ENCODE assay signal across 8 cellular contexts in the genomic region with DNA sequence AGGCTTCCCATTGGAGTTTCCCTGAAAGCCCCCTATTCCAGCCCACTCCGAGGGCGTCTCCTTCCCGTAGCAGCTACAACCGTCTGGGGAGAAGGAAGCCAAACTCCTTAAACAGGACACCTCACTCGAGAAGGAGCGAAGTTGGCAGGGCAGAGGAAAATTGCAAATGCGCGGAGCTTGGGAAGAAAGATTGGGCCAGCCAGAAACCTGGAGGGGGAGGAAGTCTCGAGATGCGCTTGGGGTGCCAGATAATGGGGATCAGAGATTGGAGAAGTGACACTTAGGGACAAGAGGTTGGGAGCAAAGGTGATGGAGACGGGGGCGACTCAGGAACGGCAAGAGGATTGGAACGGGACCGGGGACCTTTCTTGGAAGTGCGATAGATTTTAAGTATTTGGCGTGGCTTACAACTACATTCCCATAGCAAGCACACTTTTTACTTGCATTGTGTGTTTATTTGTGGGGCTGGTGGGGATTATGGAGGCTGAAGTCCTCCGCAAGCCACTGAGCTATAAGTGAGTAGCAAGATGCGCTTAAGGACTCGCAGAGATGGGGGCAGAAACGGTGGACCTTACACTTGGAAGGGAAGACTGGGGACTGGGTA. TPM values are rescaled to one million over a fixed set of nuclear protein-coding genes. Genes with fewer than 3 reads are reported as not detected.
A peak's percentile ranks its signal among the peaks of the same experiment; 100 is the strongest.
DNase-seq lines count a peak whose midpoint lies in the region; ATAC-seq, FAIRE-seq and TF ChIP-seq lines count a peak whose summit lies in the region.

No MANE protein-coding gene starts in this region.

- peak overlapping the region; percentile 84 for H3K4me2 ChIP-seq in HepG2 (ENCODE audit: low read depth, low read length)

- H2AFZ ChIP-seq in HepG2 (ENCODE audit: low read length), result no peak overlapping the region

- POLR2A ChIA-PET in HepG2 (lab: Yijun Ruan, JAX), result no interaction called here

- H4K20me1 ChIP-seq in HepG2 (ENCODE audit: insufficient read depth, low read length), result no peaks in the 10 kb centered on the region

- no peak for FAIRE-seq in HepG2 (lab: Jason Lieb, UNC)

- H3K4me1 ChIP-seq in HepG2 (ENCODE audit: insufficient read depth, low read length) (peaks cover 30% of the 10 kb centered on the region), right lobe of liver (peaks cover 0 to 8% (median 0%) of the 10 kb centered on the region in 4 donors), iPS-20b (ENCODE audit: insufficient read depth, low read length) (peaks cover 13% of the 10 kb centered on the region), aorta (ENCODE audit: control insufficient read depth in 1 of 2, insufficient read depth in 2 of 2, low read length in 2 of 2) (peaks cover 0 to 2% of the 10 kb centered on the region in 2 donors), Peyer's patch (peaks cover 2 to 42% (median 17%) of the 10 kb centered on the region in 4 donors)

- TF ChIP-seq CTCF in HepG2 (CRISPR knock-in tag; IDR thresholded peaks at IDR 0.05), result no peak
- TF ChIP-seq CTCF in right lobe of liver (IDR thresholded peaks at IDR 0.05), result no peak
- TF ChIP-seq CTCF in Peyer's patch (IDR thresholded peaks at IDR 0.05), result no peak

- peaks cover 19 to 82% of the 10 kb centered on the region in 2 experiments for H3K27me3 ChIP-seq in HepG2 (ENCODE audit: control insufficient read depth in 1 of 2, insufficient read depth in 2 of 2, low read length in 2 of 2)
- peaks cover 0 to 31% of the 10 kb centered on the region in 2 donors for H3K27me3 ChIP-seq in right lobe of liver
- peaks cover 96% of the 10 kb centered on the region for H3K27me3 ChIP-seq in iPS-20b (ENCODE audit: insufficient read depth, low read length)
- no peaks in the 10 kb centered on the region for H3K27me3 ChIP-seq in aorta (ENCODE audit: control insufficient read depth in 1 of 2, insufficient read depth in 2 of 2, low read length in 1 of 2)
- H3K27me3 ChIP-seq in Peyer's patch, result peaks cover 0 to 41% of the 10 kb centered on the region in 2 donors

- BruUV-seq in HepG2 (replicated peaks; lab: Mats Ljungman, UMichigan), result no TSS peak

- no peak overlapping the region for H3K9ac ChIP-seq in HepG2 (ENCODE audit: insufficient read depth, low read depth, low read length)
- peak overlapping the region; percentile 57; the same call in 1 of the 2 replicates for H3K9ac ChIP-seq in iPS-20b (ENCODE audit: low read depth, low read length)

- H3K27ac ChIP-seq in HepG2 (ENCODE audit: extremely low read length, insufficient read depth, low read length) (no peak overlapping the region), right lobe of liver (no peak overlapping the region), iPS-20b (ENCODE audit: low read length) (no peak overlapping the region), aorta (ENCODE audit: low read depth in 1 of 2, low read length in 2 of 2) (no peak overlapping the region), Peyer's patch (no peak overlapping the region)

- in situ Hi-C loops in HepG2 (cut with HindIII; ENCODE audit: extremely low pct_ligation_motif_present, low pct_unique_long_range_greater_than_20kb), result loop anchor here (5.0 kb wide), 1 partner anchor 178 kb away; no protein-coding TSS in a partner anchor

- CTCF ChIA-PET in HepG2 (lab: Yijun Ruan, JAX; ENCODE audit: low intra/inter-chr PET ratio, low total read pairs), result interaction anchor here (1.1 kb wide), 1 partner anchor 177 kb away, joined by 5 read pairs; no protein-coding TSS in a partner anchor

- no peak for TF ChIP-seq EP300 in HepG2 (IDR thresholded peaks at IDR 0.05; ENCODE audit: low read depth in 2 of 2, low read length in 2 of 2)
- TF ChIP-seq EP300 in HepG2 (CRISPR knock-in tag; IDR thresholded peaks at IDR 0.05; ENCODE audit: borderline replicate concordance), result no peak

- H3K79me2 ChIP-seq in HepG2 (ENCODE audit: insufficient read depth, low read length), result no peaks in the 10 kb centered on the region

- intact Hi-C loops in HepG2 (cut with micrococcal nuclease; ENCODE audit: unreplicated experiment) (no loop called here), right lobe of liver (cut with DNase I) (no loop called here), aorta (cut with DNase I) (loop anchor here in 1 of 2 donors (5.0 to 10.0 kb wide), 2 partner anchors 106 to 173 kb away; no protein-coding TSS in a partner anchor)

- ATAC-seq in HepG2 (no peak), right lobe of liver (no peak), aorta (ENCODE audit: low FRiP score) (no peak), HG02970 (IDR thresholded peaks at IDR 0.05; ENCODE audit: low FRiP score, unreplicated experiment) (no peak)

- TF ChIP-seq POLR2A in HepG2 (IDR thresholded peaks at IDR 0.05; ENCODE audit: insufficient read depth in 1 of 2, low read depth in 2 of 2, low read length in 2 of 2) (no peak), right lobe of liver (IDR thresholded peaks at IDR 0.05) (no peak), Peyer's patch (IDR thresholded peaks at IDR 0.05) (no peak)

- no peaks in the 10 kb centered on the region for H3K36me3 ChIP-seq in HepG2 (replicated peaks in 1 of 2; ENCODE audit: control insufficient read depth in 1 of 2, insufficient read depth in 2 of 2, low read length in 2 of 2)
- H3K36me3 ChIP-seq in right lobe of liver, result no peaks in the 10 kb centered on the region
- no peaks in the 10 kb centered on the region for H3K36me3 ChIP-seq in iPS-20b (ENCODE audit: insufficient read depth, low read depth, low read length)
- no peaks in the 10 kb centered on the region for H3K36me3 ChIP-seq in aorta (ENCODE audit: control insufficient read depth in 1 of 2, insufficient read depth in 2 of 2, low read length in 1 of 2)
- H3K36me3 ChIP-seq in Peyer's patch, result no peaks in the 10 kb centered on the region

- no peaks in the 10 kb centered on the region for H3K9me3 ChIP-seq in HepG2 (ENCODE audit: low read length)
- no peaks in the 10 kb centered on the region for H3K9me3 ChIP-seq in right lobe of liver
- H3K9me3 ChIP-seq in iPS-20b (ENCODE audit: insufficient read depth, low read depth, low read length), result no peaks in the 10 kb centered on the region; the same call in 1 of the 2 replicates
- H3K9me3 ChIP-seq in aorta (ENCODE audit: control insufficient read depth, low read length), result no peaks in the 10 kb centered on the region
- H3K9me3 ChIP-seq in Peyer's patch, result no peaks in the 10 kb centered on the region

- no peak for TF ChIP-seq RAD21 in HepG2 (CRISPR knock-in tag; IDR thresholded peaks at IDR 0.05)

- H3K4me3 ChIP-seq in HepG2 (replicated peaks in 1 of 3; ENCODE audit: insufficient read depth in 1 of 3, low read depth in 2 of 3, low read length in 3 of 3), result peak overlapping the region; percentile 21 to 64 (median 36); a peak in 5 of 6 replicates
- H3K4me3 ChIP-seq in right lobe of liver, result no peak overlapping the region
- H3K4me3 ChIP-seq in iPS-20b (ENCODE audit: low read length), result peak overlapping the region; percentile 84
- H3K4me3 ChIP-seq in aorta (ENCODE audit: low read length in 2 of 2), result peak overlapping the region; percentile 32 to 58
- H3K4me3 ChIP-seq in Peyer's patch, result peak overlapping the region in 2 of 4 donors; percentile 36 to 45

- DNase-seq in HepG2 (ENCODE audit: low spot score), result no peak
- DNase-seq in right lobe of liver, result no peak
- peak; percentile 22 to 26 for DNase-seq in activated T-cell treated with anti-CD3 and anti-CD28 coated beads, Interleukin-2, amount 50 U/mL, for 48 hours
- no peak for DNase-seq in aorta
- DNase-seq in stimulated activated CD8-positive, alpha-beta memory T cell treated with anti-CD3 and anti-CD28 coated beads, Interleukin-4, amount 100 ng/mL, for 48 hours, result no peak
- DNase-seq in Peyer's patch, result no peak

- 47% methylated on average over 20 of the region's 21 CpGs for WGBS in HepG2 (ENCODE audit: low lambda C conversion rate)
- WGBS in right lobe of liver (ENCODE audit: insufficient coverage, low coverage, low lambda C conversion rate, missing lambda C conversion rate), result 4% methylated on average over 20 of the region's 21 CpGs
- WGBS in aorta, 2 donors, result 1 to 2% methylated on average over 20 to 21 of the region's 21 CpGs

RNA-seq across cellular contexts. Expression of gene HRK, which starts 0.9 kb away (rescaled TPM):
- total RNA-seq in HepG2 (2016; rRNA removed; fragmentation: Illumina TruSeq; extraction: Trizol), result 0.02 TPM in 1 of 2 replicates, not detected in the other
- total RNA-seq in HepG2 (2016; cell fraction: cytosol; rRNA removed; fragmentation: Illumina TruSeq; extraction: Trizol; ENCODE audit: low read depth), result not detected in 2 replicates
- total RNA-seq in HepG2 (2016; cell fraction: insoluble cytoplasmic fraction; rRNA removed; fragmentation: Illumina TruSeq; extraction: Trizol), result 0.02 TPM in 1 of 2 replicates, not detected in the other
- not detected in 2 replicates for total RNA-seq in HepG2 (2016; cell fraction: membrane; rRNA removed; fragmentation: Illumina TruSeq; extraction: Trizol)
- not detected in 2 replicates for total RNA-seq in HepG2 (2016; cell fraction: nucleus; rRNA removed; fragmentation: Illumina TruSeq; extraction: Trizol)
- 0.03 TPM in 1 of 2 replicates, not detected in the other for polyA plus RNA-seq in HepG2 (2011; rRNA removed)
- 0.01 TPM in 1 of 2 replicates, not detected in the other for polyA plus RNA-seq in HepG2 (2011; cell fraction: cytosol; rRNA removed)
- 0.02 TPM in 1 of 2 replicates, not detected in the other for polyA plus RNA-seq in HepG2 (2011; cell fraction: nucleus; rRNA removed)
- not detected in 2 replicates for polyA plus RNA-seq in HepG2 (2012)
- polyA plus RNA-seq in HepG2 (2016; cell fraction: cytosol; fragmentation: Illumina TruSeq; extraction: Trizol; ENCODE audit: low read depth), result not detected in 2 replicates
- not detected in 2 replicates for polyA plus RNA-seq in HepG2 (2016; cell fraction: insoluble cytoplasmic fraction; fragmentation: Illumina TruSeq; extraction: Trizol; ENCODE audit: low read depth)
- 0.07 TPM in 1 of 2 replicates, not detected in the other for polyA plus RNA-seq in HepG2 (2016; cell fraction: membrane; fragmentation: Illumina TruSeq; extraction: Trizol; ENCODE audit: low read depth)
- polyA plus RNA-seq in HepG2 (2016; cell fraction: nucleus; fragmentation: Illumina TruSeq; extraction: Trizol; ENCODE audit: insufficient read depth, low read depth), result not detected in 2 replicates
- 1.2 TPM in 1 of 2 replicates, not detected in the other for polyA minus RNA-seq in HepG2 (2011; rRNA and poly(A)+ RNA removed; ENCODE audit: low replicate concordance)
- not detected in 2 replicates for polyA minus RNA-seq in HepG2 (2011; cell fraction: cytosol; rRNA and poly(A)+ RNA removed)
- not detected in 2 replicates for polyA minus RNA-seq in HepG2 (2011; cell fraction: nucleus; rRNA and poly(A)+ RNA removed)
- total RNA-seq in right lobe of liver, result not detected
- under 1 TPM; 0.06 TPM for total RNA-seq in aorta
- polyA plus RNA-seq in aorta, result under 1 TPM in 1 of 2 donors, not detected in 1; 0.25 TPM
- total RNA-seq in Peyer's patch, result not detected

RNA-seq across cellular contexts. Expression of gene FBXW8, which starts 30.4 kb away (rescaled TPM):
- total RNA-seq in HepG2 (2016; rRNA removed; fragmentation: Illumina TruSeq; extraction: Trizol) (5.9 and 6.4 TPM in 2 replicates), right lobe of liver (1 to 10 TPM; 4.5 to 9.6 (median 6.3) TPM), aorta (10 to 100 TPM; 13.9 to 18.7 TPM), Peyer's patch (10 to 100 TPM in 1 of 4 donors, 1 to 10 TPM in 3; 4.7 to 28.9 (median 9.2) TPM)
- 3.0 and 3.1 TPM in 2 replicates for total RNA-seq in HepG2 (2016; cell fraction: cytosol; rRNA removed; fragmentation: Illumina TruSeq; extraction: Trizol; ENCODE audit: low read depth)
- 4.9 and 5.1 TPM in 2 replicates for total RNA-seq in HepG2 (2016; cell fraction: insoluble cytoplasmic fraction; rRNA removed; fragmentation: Illumina TruSeq; extraction: Trizol)
- total RNA-seq in HepG2 (2016; cell fraction: membrane; rRNA removed; fragmentation: Illumina TruSeq; extraction: Trizol), result 1.9 and 2.3 TPM in 2 replicates
- total RNA-seq in HepG2 (2016; cell fraction: nucleus; rRNA removed; fragmentation: Illumina TruSeq; extraction: Trizol), result 5.2 and 5.4 TPM in 2 replicates
- polyA plus RNA-seq in HepG2 (2011; rRNA removed) (5.1 and 6.2 TPM in 2 replicates), aorta (1 to 10 TPM; 2.3 to 3.2 TPM)
- 3.5 and 4.2 TPM in 2 replicates for polyA plus RNA-seq in HepG2 (2011; cell fraction: cytosol; rRNA removed)
- 9.2 and 11.2 TPM in 2 replicates for polyA plus RNA-seq in HepG2 (2011; cell fraction: nucleus; rRNA removed)
- 5.5 and 6.7 TPM in 2 replicates for polyA plus RNA-seq in HepG2 (2012)
- 0.53 and 0.58 TPM in 2 replicates for polyA plus RNA-seq in HepG2 (2016; cell fraction: cytosol; fragmentation: Illumina TruSeq; extraction: Trizol; ENCODE audit: low read depth)
- polyA plus RNA-seq in HepG2 (2016; cell fraction: insoluble cytoplasmic fraction; fragmentation: Illumina TruSeq; extraction: Trizol; ENCODE audit: low read depth), result 4.8 and 5.4 TPM in 2 replicates
- polyA plus RNA-seq in HepG2 (2016; cell fraction: membrane; fragmentation: Illumina TruSeq; extraction: Trizol; ENCODE audit: low read depth), result 0.95 and 0.97 TPM in 2 replicates
- 5.8 and 6.0 TPM in 2 replicates for polyA plus RNA-seq in HepG2 (2016; cell fraction: nucleus; fragmentation: Illumina TruSeq; extraction: Trizol; ENCODE audit: insufficient read depth, low read depth)
- 12.8 and 14.9 TPM in 2 replicates for polyA minus RNA-seq in HepG2 (2011; rRNA and poly(A)+ RNA removed; ENCODE audit: low replicate concordance)
- polyA minus RNA-seq in HepG2 (2011; cell fraction: cytosol; rRNA and poly(A)+ RNA removed), result 5.1 and 6.1 TPM in 2 replicates
- 13.1 and 22.3 TPM in 2 replicates for polyA minus RNA-seq in HepG2 (2011; cell fraction: nucleus; rRNA and poly(A)+ RNA removed)

Comparison
In these comparisons a context has a peak if more than half of its experiments do, and no peak if none do; other contexts are left out.
1. H3K4me3 ChIP-seq: peak in HepG2 (3 of 3), iPS-20b (single experiment) and aorta (2 of 2); none in right lobe of liver (0 of 3).
2. DNase-seq: peak in activated T-cell treated with anti-CD3 and anti-CD28 coated beads, Interleukin-2, amount 50 U/mL, for 48 hours (2 of 2); none in HepG2 (single experiment), right lobe of liver (0 of 3), aorta (0 of 2), stimulated activated CD8-positive, alpha-beta memory T cell treated with anti-CD3 and anti-CD28 coated beads, Interleukin-4, amount 100 ng/mL, for 48 hours (single experiment) and Peyer's patch (0 of 3).